In the genomic region with DNA sequence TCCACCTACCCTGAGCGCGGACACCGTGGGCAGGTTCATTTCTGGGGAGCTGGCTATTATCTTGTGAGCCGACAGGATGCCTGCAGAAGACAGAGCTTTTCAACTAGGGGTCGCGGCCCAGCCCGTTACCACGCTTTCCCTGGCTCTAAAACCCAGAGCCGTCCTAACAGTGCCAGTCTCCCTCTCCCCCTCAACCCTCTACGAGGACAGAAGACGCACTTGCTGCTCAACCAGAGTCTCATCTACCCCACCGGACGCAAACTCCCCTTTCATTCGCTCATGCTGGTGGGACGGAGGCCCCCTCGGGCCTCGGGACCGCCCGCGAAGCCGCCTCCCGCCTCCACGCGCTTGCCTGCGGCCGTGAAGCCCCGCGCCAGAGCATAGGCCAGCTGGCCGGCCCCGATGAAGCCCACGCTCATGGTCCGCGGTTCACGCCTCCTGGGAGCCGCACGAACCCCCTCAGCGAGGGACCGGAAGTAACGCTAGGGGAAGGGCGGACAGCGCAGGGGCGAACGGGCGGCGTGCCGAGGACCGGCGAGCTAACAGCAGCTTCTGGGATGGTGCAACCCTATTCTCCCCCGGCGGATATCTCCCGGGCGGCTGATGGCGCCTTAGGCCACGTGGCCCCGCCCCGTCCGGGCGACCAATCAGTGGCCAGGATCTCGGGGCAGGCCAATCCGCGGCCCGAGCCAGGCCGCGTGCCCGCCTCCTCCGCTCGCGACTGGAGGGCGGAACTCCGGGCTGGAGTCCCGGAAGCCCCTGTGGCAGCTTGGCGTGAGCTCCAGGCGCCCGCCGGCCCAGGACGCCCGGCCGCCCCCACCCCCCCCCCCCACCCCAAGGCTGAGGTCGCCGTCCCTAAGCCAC, we compare ENCODE assay signal across 1 cellular context.
TF ChIP-seq lines count a peak whose summit lies in the region.

A gene (minus strand): TSS at position 559 of the 864 bp plus-strand sequence. CDS start 140 bp downstream, at position 419.

TF ChIP-seq in K562, 482 proteins besides CTCF, POLR2A, EP300 and RAD21 (continued from another document and continues in another):
- TF ChIP-seq, protein P1, sequence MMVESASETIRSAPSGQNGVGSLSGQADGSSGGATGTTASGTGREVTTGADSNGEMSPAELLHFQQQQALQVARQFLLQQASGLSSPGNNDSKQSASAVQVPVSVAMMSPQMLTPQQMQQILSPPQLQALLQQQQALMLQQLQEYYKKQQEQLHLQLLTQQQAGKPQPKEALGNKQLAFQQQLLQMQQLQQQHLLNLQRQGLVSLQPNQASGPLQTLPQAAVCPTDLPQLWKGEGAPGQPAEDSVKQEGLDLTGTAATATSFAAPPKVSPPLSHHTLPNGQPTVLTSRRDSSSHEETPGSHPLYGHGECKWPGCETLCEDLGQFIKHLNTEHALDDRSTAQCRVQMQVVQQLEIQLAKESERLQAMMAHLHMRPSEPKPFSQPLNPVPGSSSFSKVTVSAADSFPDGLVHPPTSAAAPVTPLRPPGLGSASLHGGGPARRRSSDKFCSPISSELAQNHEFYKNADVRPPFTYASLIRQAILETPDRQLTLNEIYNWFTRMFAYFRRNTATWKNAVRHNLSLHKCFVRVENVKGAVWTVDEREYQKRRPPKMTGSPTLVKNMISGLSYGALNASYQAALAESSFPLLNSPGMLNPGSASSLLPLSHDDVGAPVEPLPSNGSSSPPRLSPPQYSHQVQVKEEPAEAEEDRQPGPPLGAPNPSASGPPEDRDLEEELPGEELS (CRISPR knock-in tag; IDR thresholded peaks at IDR 0.05; ENCODE audit: borderline replicate concordance) = no peak
- no peak for TF ChIP-seq NFIX (CRISPR knock-in tag; IDR thresholded peaks at IDR 0.05; ENCODE audit: low read depth)
- TF ChIP-seq ZNF445 (CRISPR knock-in tag; IDR thresholded peaks at IDR 0.05; ENCODE audit: low read depth) = peak; percentile 45; the same call in 1 of the 2 replicates
- TF ChIP-seq TSC22D4 (tag; IDR thresholded peaks at IDR 0.05) = no peak
- no peak; a peak in 1 of 4 replicates for TF ChIP-seq ETV6 (IDR thresholded peaks at IDR 0.05; ENCODE audit: borderline replicate concordance in 1 of 2, low read depth in 2 of 2, low read length in 1 of 2)
- no peak for TF ChIP-seq ETV6 (CRISPR knock-in tag; IDR thresholded peaks at IDR 0.05; ENCODE audit: borderline replicate concordance)
- TF ChIP-seq ILK (tag; IDR thresholded peaks at IDR 0.05; ENCODE audit: borderline replicate concordance, low read depth) = no peak
- TF ChIP-seq GABPB1 (CRISPR knock-in tag; IDR thresholded peaks at IDR 0.05) = peak; percentile 97
- no peak for TF ChIP-seq MYNN (IDR thresholded peaks at IDR 0.05)
- TF ChIP-seq MYNN (CRISPR knock-in tag; IDR thresholded peaks at IDR 0.05) = no peak
- TF ChIP-seq SAFB2 (IDR thresholded peaks at IDR 0.05; ENCODE audit: borderline replicate concordance, low read depth, low read length, severe bottlenecking) = no peak
- TF ChIP-seq TCF3 (CRISPR knock-in tag; IDR thresholded peaks at IDR 0.05) = peak; percentile 44; the same call in 1 of the 2 replicates
- TF ChIP-seq HDAC2 (IDR thresholded peaks at IDR 0.05) = no peak
- peak; percentile 97 for TF ChIP-seq EP400 (IDR thresholded peaks at IDR 0.05)
- 0 out of 2 replicates have a peak, but pooled peaks have one; percentile 71 for TF ChIP-seq PRMT5 (CRISPR knock-in tag; IDR thresholded peaks at IDR 0.05)
- no peak for TF ChIP-seq PTBP1 (IDR thresholded peaks at IDR 0.05; ENCODE audit: low read depth, low read length)
- no peak for TF ChIP-seq SNRNP70 (optimal IDR thresholded peaks at IDR 0.05; ENCODE audit: low read depth, low read length)
- TF ChIP-seq XRCC3 (IDR thresholded peaks at IDR 0.05) = no peak
- 0 out of 2 replicates have a peak, but pooled peaks have one; percentile 24 for TF ChIP-seq ZNF766 (CRISPR knock-in tag; conservative IDR thresholded peaks at IDR 0.05)
- TF ChIP-seq NR1H2 (CRISPR knock-in tag; IDR thresholded peaks at IDR 0.05) = no peak
- no peak for TF ChIP-seq MCM7 (IDR thresholded peaks at IDR 0.05)
- TF ChIP-seq, protein P2, sequence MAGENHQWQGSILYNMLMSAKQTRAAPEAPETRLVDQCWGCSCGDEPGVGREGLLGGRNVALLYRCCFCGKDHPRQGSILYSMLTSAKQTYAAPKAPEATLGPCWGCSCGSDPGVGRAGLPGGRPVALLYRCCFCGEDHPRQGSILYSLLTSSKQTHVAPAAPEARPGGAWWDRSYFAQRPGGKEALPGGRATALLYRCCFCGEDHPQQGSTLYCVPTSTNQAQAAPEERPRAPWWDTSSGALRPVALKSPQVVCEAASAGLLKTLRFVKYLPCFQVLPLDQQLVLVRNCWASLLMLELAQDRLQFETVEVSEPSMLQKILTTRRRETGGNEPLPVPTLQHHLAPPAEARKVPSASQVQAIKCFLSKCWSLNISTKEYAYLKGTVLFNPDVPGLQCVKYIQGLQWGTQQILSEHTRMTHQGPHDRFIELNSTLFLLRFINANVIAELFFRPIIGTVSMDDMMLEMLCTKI (IDR thresholded peaks at IDR 0.05; ENCODE audit: partially characterized antibody) = no peak
- TF ChIP-seq CHD2 (IDR thresholded peaks at IDR 0.05; ENCODE audit: low read depth, low read length) = peak; percentile 78
- TF ChIP-seq CBFB (CRISPR knock-in tag; IDR thresholded peaks at IDR 0.05) = peak; percentile 64; the same call in 1 of the 2 replicates
- TF ChIP-seq BCOR (IDR thresholded peaks at IDR 0.05) = peak; percentile 56
- TF ChIP-seq ZSCAN32 (CRISPR knock-in tag; IDR thresholded peaks at IDR 0.05) = no peak
- no peak; the same call in 1 of the 2 replicates for TF ChIP-seq ZC3H8 (IDR thresholded peaks at IDR 0.05)
- TF ChIP-seq ZNF263 (CRISPR knock-in tag; IDR thresholded peaks at IDR 0.05; ENCODE audit: borderline replicate concordance) = no peak; the same call in none of the 2 replicates
- no peak for TF ChIP-seq ZNF785 (CRISPR knock-in tag; IDR thresholded peaks at IDR 0.05)
- peak; percentile 94 for TF ChIP-seq ETV1 (tag; conservative IDR thresholded peaks at IDR 0.05; ENCODE audit: low read depth)
- TF ChIP-seq ZNF121 (CRISPR knock-in tag; conservative IDR thresholded peaks at IDR 0.05) = no peak
- TF ChIP-seq ZNF24 (IDR thresholded peaks at IDR 0.05) = 0 out of 2 replicates have a peak, but pooled peaks have one; percentile 38
- TF ChIP-seq THRAP3 (IDR thresholded peaks at IDR 0.05; ENCODE audit: borderline replicate concordance) = no peak
- no peak for TF ChIP-seq RBM39 (optimal IDR thresholded peaks at IDR 0.05; ENCODE audit: low read depth, low read length)
- TF ChIP-seq TFAM (CRISPR knock-in tag; conservative IDR thresholded peaks at IDR 0.05) = no peak
- TF ChIP-seq NR4A1 (CRISPR knock-in tag; IDR thresholded peaks at IDR 0.05) = peak; percentile 72; the same call in 1 of the 2 replicates
- 0 out of 2 replicates have a peak, but pooled peaks have one; percentile 19 for TF ChIP-seq NR4A1 (tag; IDR thresholded peaks at IDR 0.05)
- TF ChIP-seq, protein P3, sequence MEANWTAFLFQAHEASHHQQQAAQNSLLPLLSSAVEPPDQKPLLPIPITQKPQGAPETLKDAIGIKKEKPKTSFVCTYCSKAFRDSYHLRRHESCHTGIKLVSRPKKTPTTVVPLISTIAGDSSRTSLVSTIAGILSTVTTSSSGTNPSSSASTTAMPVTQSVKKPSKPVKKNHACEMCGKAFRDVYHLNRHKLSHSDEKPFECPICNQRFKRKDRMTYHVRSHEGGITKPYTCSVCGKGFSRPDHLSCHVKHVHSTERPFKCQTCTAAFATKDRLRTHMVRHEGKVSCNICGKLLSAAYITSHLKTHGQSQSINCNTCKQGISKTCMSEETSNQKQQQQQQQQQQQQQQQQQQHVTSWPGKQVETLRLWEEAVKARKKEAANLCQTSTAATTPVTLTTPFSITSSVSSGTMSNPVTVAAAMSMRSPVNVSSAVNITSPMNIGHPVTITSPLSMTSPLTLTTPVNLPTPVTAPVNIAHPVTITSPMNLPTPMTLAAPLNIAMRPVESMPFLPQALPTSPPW (CRISPR knock-in tag; IDR thresholded peaks at IDR 0.05) = peak; percentile 95
- no peak for TF ChIP-seq TGIF2 (CRISPR knock-in tag; IDR thresholded peaks at IDR 0.05)
- TF ChIP-seq GABPB2 (CRISPR knock-in tag; conservative IDR thresholded peaks at IDR 0.05) = no peak
- TF ChIP-seq ZNF217 (CRISPR knock-in tag; IDR thresholded peaks at IDR 0.05) = no peak
- TF ChIP-seq, protein P4, sequence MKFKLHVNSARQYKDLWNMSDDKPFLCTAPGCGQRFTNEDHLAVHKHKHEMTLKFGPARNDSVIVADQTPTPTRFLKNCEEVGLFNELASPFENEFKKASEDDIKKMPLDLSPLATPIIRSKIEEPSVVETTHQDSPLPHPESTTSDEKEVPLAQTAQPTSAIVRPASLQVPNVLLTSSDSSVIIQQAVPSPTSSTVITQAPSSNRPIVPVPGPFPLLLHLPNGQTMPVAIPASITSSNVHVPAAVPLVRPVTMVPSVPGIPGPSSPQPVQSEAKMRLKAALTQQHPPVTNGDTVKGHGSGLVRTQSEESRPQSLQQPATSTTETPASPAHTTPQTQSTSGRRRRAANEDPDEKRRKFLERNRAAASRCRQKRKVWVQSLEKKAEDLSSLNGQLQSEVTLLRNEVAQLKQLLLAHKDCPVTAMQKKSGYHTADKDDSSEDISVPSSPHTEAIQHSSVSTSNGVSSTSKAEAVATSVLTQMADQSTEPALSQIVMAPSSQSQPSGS (CRISPR knock-in tag; IDR thresholded peaks at IDR 0.05) = no peak
- TF ChIP-seq ZNF76 (CRISPR knock-in tag; IDR thresholded peaks at IDR 0.05; ENCODE audit: borderline replicate concordance) = peak; percentile 70; the same call in 1 of the 2 replicates
- TF ChIP-seq CBX2 (IDR thresholded peaks at IDR 0.05; ENCODE audit: insufficient read depth, low read length, poor library complexity, severe bottlenecking) = no peak
- TF ChIP-seq HSF4 (CRISPR knock-in tag; IDR thresholded peaks at IDR 0.05; ENCODE audit: borderline replicate concordance) = no peak
- no peak for TF ChIP-seq KAT8 (IDR thresholded peaks at IDR 0.05; ENCODE audit: low read depth)
- 0 out of 2 replicates have a peak, but pooled peaks have one; percentile 29 for TF ChIP-seq SOX6 (IDR thresholded peaks at IDR 0.05)
- TF ChIP-seq, protein P5, sequence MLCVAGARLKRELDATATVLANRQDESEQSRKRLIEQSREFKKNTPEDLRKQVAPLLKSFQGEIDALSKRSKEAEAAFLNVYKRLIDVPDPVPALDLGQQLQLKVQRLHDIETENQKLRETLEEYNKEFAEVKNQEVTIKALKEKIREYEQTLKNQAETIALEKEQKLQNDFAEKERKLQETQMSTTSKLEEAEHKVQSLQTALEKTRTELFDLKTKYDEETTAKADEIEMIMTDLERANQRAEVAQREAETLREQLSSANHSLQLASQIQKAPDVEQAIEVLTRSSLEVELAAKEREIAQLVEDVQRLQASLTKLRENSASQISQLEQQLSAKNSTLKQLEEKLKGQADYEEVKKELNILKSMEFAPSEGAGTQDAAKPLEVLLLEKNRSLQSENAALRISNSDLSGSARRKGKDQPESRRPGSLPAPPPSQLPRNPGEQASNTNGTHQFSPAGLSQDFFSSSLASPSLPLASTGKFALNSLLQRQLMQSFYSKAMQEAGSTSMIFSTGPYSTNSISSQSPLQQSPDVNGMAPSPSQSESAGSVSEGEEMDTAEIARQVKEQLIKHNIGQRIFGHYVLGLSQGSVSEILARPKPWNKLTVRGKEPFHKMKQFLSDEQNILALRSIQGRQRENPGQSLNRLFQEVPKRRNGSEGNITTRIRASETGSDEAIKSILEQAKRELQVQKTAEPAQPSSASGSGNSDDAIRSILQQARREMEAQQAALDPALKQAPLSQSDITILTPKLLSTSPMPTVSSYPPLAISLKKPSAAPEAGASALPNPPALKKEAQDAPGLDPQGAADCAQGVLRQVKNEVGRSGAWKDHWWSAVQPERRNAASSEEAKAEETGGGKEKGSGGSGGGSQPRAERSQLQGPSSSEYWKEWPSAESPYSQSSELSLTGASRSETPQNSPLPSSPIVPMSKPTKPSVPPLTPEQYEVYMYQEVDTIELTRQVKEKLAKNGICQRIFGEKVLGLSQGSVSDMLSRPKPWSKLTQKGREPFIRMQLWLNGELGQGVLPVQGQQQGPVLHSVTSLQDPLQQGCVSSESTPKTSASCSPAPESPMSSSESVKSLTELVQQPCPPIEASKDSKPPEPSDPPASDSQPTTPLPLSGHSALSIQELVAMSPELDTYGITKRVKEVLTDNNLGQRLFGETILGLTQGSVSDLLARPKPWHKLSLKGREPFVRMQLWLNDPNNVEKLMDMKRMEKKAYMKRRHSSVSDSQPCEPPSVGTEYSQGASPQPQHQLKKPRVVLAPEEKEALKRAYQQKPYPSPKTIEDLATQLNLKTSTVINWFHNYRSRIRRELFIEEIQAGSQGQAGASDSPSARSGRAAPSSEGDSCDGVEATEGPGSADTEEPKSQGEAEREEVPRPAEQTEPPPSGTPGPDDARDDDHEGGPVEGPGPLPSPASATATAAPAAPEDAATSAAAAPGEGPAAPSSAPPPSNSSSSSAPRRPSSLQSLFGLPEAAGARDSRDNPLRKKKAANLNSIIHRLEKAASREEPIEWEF (CRISPR knock-in tag; IDR thresholded peaks at IDR 0.05) = no peak
- TF ChIP-seq ARID1B (IDR thresholded peaks at IDR 0.05) = peak; percentile 56
- no peak for TF ChIP-seq TCFL5 (CRISPR knock-in tag; conservative IDR thresholded peaks at IDR 0.05)
- TF ChIP-seq, protein P6, sequence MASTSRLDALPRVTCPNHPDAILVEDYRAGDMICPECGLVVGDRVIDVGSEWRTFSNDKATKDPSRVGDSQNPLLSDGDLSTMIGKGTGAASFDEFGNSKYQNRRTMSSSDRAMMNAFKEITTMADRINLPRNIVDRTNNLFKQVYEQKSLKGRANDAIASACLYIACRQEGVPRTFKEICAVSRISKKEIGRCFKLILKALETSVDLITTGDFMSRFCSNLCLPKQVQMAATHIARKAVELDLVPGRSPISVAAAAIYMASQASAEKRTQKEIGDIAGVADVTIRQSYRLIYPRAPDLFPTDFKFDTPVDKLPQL (IDR thresholded peaks at IDR 0.05; ENCODE audit: extremely low read depth, insufficient read length) = no peak
- TF ChIP-seq NFIC (IDR thresholded peaks at IDR 0.05) = peak; percentile 69
- TF ChIP-seq BCL6 (CRISPR knock-in tag; IDR thresholded peaks at IDR 0.05) = no peak
- TF ChIP-seq, protein P7, sequence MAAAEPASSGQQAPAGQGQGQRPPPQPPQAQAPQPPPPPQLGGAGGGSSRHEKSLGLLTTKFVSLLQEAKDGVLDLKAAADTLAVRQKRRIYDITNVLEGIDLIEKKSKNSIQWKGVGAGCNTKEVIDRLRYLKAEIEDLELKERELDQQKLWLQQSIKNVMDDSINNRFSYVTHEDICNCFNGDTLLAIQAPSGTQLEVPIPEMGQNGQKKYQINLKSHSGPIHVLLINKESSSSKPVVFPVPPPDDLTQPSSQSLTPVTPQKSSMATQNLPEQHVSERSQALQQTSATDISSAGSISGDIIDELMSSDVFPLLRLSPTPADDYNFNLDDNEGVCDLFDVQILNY (CRISPR knock-in tag; IDR thresholded peaks at IDR 0.05) = peak; percentile 74; the same call in 1 of the 2 replicates
- no peak for TF ChIP-seq MAFG (tag; conservative IDR thresholded peaks at IDR 0.05)
- no peak for TF ChIP-seq RUNX1 (IDR thresholded peaks at IDR 0.05; ENCODE audit: low read depth)
- TF ChIP-seq MBD2 (IDR thresholded peaks at IDR 0.05; ENCODE audit: borderline replicate concordance, low read depth) = peak; percentile 92
- peak in 1 of 2 experiments; percentile 53; a peak in 2 of 4 replicates for TF ChIP-seq RCOR1 (IDR thresholded peaks at IDR 0.05; ENCODE audit: borderline replicate concordance in 1 of 2, low read depth in 2 of 2, low read length in 2 of 2)
